In the genomic region with DNA sequence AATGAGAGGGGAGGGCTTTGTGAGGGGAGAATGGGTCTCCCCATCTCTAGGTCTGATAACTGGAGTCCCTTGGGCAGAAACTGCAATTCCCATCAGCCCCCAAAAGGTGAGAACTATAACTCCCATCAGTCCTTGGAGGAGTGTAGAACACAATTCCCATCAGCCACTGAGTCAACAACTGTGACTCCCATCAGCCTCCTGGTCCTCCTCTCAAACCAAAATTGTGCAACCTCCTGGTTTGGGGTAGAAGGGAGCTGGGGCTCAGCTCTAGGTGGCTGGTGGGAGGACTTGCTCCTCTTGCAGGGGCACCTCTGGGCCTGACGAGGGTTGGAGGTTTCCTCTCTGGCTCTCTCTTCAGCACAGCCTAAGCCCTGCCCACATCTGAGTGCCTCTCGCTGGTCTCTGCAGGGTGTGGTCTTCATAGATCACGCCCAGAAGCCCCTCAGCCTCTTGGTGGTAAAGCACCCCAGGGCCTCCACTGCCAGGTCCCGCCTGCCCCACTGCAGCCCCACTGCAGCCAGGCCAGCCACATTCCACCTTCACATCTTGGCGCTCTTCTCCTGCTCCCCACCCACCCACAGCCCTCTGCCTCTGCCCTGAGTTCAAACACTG, we compare ENCODE assay signal across 24 cellular contexts. TPM values are rescaled to one million over a fixed set of nuclear protein-coding genes. Genes with fewer than 3 reads are reported as not detected.
DNase-seq lines count a peak whose midpoint lies in the region; ATAC-seq and TF ChIP-seq lines count a peak whose summit lies in the region.
"Had no signal": no experiment of that assay in that cellular context is flagged by ENCODE, and none has a peak within 500 bp of the region (broad histone marks: within the 10 kb centered on the region; RNA-seq: fewer than 3 reads in every experiment).

No MANE protein-coding gene starts in this region.

- H3K4me2 ChIP-seq in osteoblast (ENCODE audit: insufficient read depth, low read length), result no peak overlapping the region
- H3K4me2 ChIP-seq: KMS-11 had no signal

- H3K4me3 ChIP-seq in osteoblast (ENCODE audit: insufficient read depth, low read length), result no peak overlapping the region
- H3K4me3 ChIP-seq: breast epithelium, gastroesophageal sphincter, mucosa of descending colon had no signal

- DNase-seq in activated CD4-positive, alpha-beta T cell treated with anti-CD3 and anti-CD28 coated beads for 36 hours, result no peak
- DNase-seq in activated CD4-positive, alpha-beta T cell treated with anti-CD3 and anti-CD28 coated beads for 1 hour, result no peak
- DNase-seq in KBM-7 (peak; percentile 40), SW480 (ENCODE audit: low spot score) (peak; percentile 17), osteoblast (ENCODE audit: insufficient read length, low spot score, missing footprints) (peak; percentile 65), iPS-NIHi11 (ENCODE audit: low spot score) (no peak)
- no peak for DNase-seq in activated effector memory CD4-positive, alpha-beta T cell treated with anti-CD3 and anti-CD28 coated beads, Interleukin-2, amount 50 U/mL, for 16 hours
- DNase-seq: activated CD4-positive, alpha-beta T cell treated with anti-CD3 and anti-CD28 coated beads, Interleukin-2, amount 50 U/mL, for 4 hours; activated T-cell treated with anti-CD3 and anti-CD28 coated beads, Interleukin-2, amount 50 U/mL, for 72 hours; CD4-positive, alpha-beta T cell; erythroblast; mucosa of descending colon; NCI-H1436 treated with DMSO at 0.1 percent for 48 hours; RPMI8226; stimulated activated naive CD4-positive, alpha-beta T cell; SW 1271; trophoblast cell had no signal

- H3K27me3 ChIP-seq in osteoblast (ENCODE audit: insufficient read depth, low read length), result no peaks in the 10 kb centered on the region
- H3K27me3 ChIP-seq: breast epithelium had no signal

- peak; percentile 26 for ATAC-seq in activated CD4-positive, alpha-beta T cell treated with anti-CD3 and anti-CD28 coated beads for 36 hours
- ATAC-seq in GM19035 (IDR thresholded peaks at IDR 0.05; ENCODE audit: unreplicated experiment), result no peak
- ATAC-seq: activated T-cell treated with anti-CD3 and anti-CD28 coated beads, Interleukin-2, amount 50 U/mL, for 72 hours; gastroesophageal sphincter; left lobe of liver; mucosa of descending colon had no signal

- H2AFZ ChIP-seq in osteoblast (ENCODE audit: low read length), result no peak overlapping the region

- H3K27me3 Mint-ChIP-seq in activated CD4-positive, alpha-beta T cell treated with anti-CD3 and anti-CD28 coated beads for 36 hours, result no peaks in the 10 kb centered on the region
- H3K27me3 Mint-ChIP-seq: activated naive CD8-positive, alpha-beta T cell; CD4-positive, alpha-beta T cell had no signal

- POLR2A ChIA-PET in activated CD4-positive, alpha-beta T cell treated with anti-CD3 and anti-CD28 coated beads for 36 hours (lab: Charles Lee), result no interaction called here

- H3K4me1 Mint-ChIP-seq in activated CD4-positive, alpha-beta T cell treated with anti-CD3 and anti-CD28 coated beads for 36 hours, result peaks cover 14% of the 10 kb centered on the region

- no peak overlapping the region for H3K27ac ChIP-seq in osteoblast (ENCODE audit: low read depth, low read length)
- H3K27ac ChIP-seq: gastroesophageal sphincter, KMS-11 had no signal

- in situ Hi-C loops in KBM-7 (cut with MboI; ENCODE audit: low pct_unique_long_range_greater_than_20kb, low sequenced_read_pairs), result no loop called here

- no peak overlapping the region for H3K27ac Mint-ChIP-seq in activated CD4-positive, alpha-beta T cell treated with anti-CD3 and anti-CD28 coated beads for 36 hours
- H3K27ac Mint-ChIP-seq: activated naive CD8-positive, alpha-beta T cell; activated T-cell treated with anti-CD3 and anti-CD28 coated beads, Interleukin-2, amount 50 U/mL, for 72 hours; CD4-positive, alpha-beta T cell had no signal

- H3K9me3 Mint-ChIP-seq in activated CD4-positive, alpha-beta T cell treated with anti-CD3 and anti-CD28 coated beads for 36 hours (ENCODE audit: low read depth), result no peaks in the 10 kb centered on the region
- H3K9me3 Mint-ChIP-seq: activated T-cell treated with anti-CD3 and anti-CD28 coated beads, Interleukin-2, amount 50 U/mL, for 72 hours; CD4-positive, alpha-beta T cell had no signal

- no peak overlapping the region for H3K4me3 Mint-ChIP-seq in activated CD4-positive, alpha-beta T cell treated with anti-CD3 and anti-CD28 coated beads for 36 hours
- H3K4me3 Mint-ChIP-seq: activated naive CD8-positive, alpha-beta T cell; activated T-cell treated with anti-CD3 and anti-CD28 coated beads, Interleukin-2, amount 50 U/mL, for 72 hours; CD4-positive, alpha-beta T cell had no signal

- H3K79me2 ChIP-seq in osteoblast (ENCODE audit: insufficient read depth, low read length), result no peaks in the 10 kb centered on the region

- H3K36me3 ChIP-seq in osteoblast (ENCODE audit: insufficient read depth, low read length), result peaks cover 5% of the 10 kb centered on the region
- H3K36me3 ChIP-seq: breast epithelium, gastroesophageal sphincter had no signal

- peaks cover 14% of the 10 kb centered on the region for H3K4me1 ChIP-seq in osteoblast (ENCODE audit: insufficient read depth, low read length)
- H3K4me1 ChIP-seq: breast epithelium had no signal

- H4K20me1 ChIP-seq in osteoblast (ENCODE audit: insufficient read depth, low read length), result peaks cover 22% of the 10 kb centered on the region

- intact Hi-C loops in activated CD4-positive, alpha-beta T cell treated with anti-CD3 and anti-CD28 coated beads for 36 hours (cut with DNase I, micrococcal nuclease), result no loop called here

- no peak for TF ChIP-seq CTCF in osteoblast (IDR thresholded peaks at IDR 0.05; ENCODE audit: extremely low read depth, low read depth, low read length)

- no peaks in the 10 kb centered on the region for H3K36me3 Mint-ChIP-seq in activated CD4-positive, alpha-beta T cell treated with anti-CD3 and anti-CD28 coated beads for 36 hours (ENCODE audit: low read depth)
- H3K36me3 Mint-ChIP-seq: activated naive CD8-positive, alpha-beta T cell had no signal

- H3K9me3 ChIP-seq in osteoblast (ENCODE audit: low read depth, low read length), result no peaks in the 10 kb centered on the region
- H3K9me3 ChIP-seq: breast epithelium, gastroesophageal sphincter, mucosa of descending colon had no signal

- CTCF ChIA-PET in activated CD4-positive, alpha-beta T cell treated with anti-CD3 and anti-CD28 coated beads for 36 hours (lab: Charles Lee), result interaction anchor here (0.7 to 1.2 kb wide), 2 partner anchors 40 to 71 kb away, joined by 3 read pairs; no protein-coding TSS in a partner anchor

RNA-seq across cellular contexts. Expression of a gene that starts 18.5 kb away (rescaled TPM):
- total RNA-seq in activated CD4-positive, alpha-beta T cell treated with anti-CD3 and anti-CD28 coated beads for 36 hours, result not detected
- total RNA-seq in osteoblast, result not detected in 2 replicates
- total RNA-seq: activated T-cell treated with anti-CD3 and anti-CD28 coated beads, Interleukin-2, amount 50 U/mL, for 72 hours; breast epithelium; CD4-positive, alpha-beta T cell; gastroesophageal sphincter; H4; left lobe of liver; mucosa of descending colon had no signal

RNA-seq across cellular contexts. Expression of a gene that starts 53.8 kb away (rescaled TPM):
- under 1 TPM in 1 of 2 experiments, not detected in 1; 0.05 TPM for total RNA-seq in activated CD4-positive, alpha-beta T cell treated with anti-CD3 and anti-CD28 coated beads for 36 hours
- total RNA-seq in osteoblast, result not detected in 2 replicates
- total RNA-seq: activated T-cell treated with anti-CD3 and anti-CD28 coated beads, Interleukin-2, amount 50 U/mL, for 72 hours; breast epithelium; CD4-positive, alpha-beta T cell; gastroesophageal sphincter; H4 had no signal

Comparison
In these comparisons a context has a peak if more than half of its experiments do, and no peak if none do; other contexts are left out.
1. DNase-seq: peak in KBM-7 (single experiment), SW480 (single experiment) and osteoblast (single experiment); none in activated CD4-positive, alpha-beta T cell treated with anti-CD3 and anti-CD28 coated beads for 36 hours (single experiment), activated CD4-positive, alpha-beta T cell treated with anti-CD3 and anti-CD28 coated beads for 1 hour (single experiment), activated effector memory CD4-positive, alpha-beta T cell treated with anti-CD3 and anti-CD28 coated beads, Interleukin-2, amount 50 U/mL, for 16 hours (single experiment) and iPS-NIHi11 (single experiment).